1 cellular context compared by ENCODE assay signal in the genomic region with DNA sequence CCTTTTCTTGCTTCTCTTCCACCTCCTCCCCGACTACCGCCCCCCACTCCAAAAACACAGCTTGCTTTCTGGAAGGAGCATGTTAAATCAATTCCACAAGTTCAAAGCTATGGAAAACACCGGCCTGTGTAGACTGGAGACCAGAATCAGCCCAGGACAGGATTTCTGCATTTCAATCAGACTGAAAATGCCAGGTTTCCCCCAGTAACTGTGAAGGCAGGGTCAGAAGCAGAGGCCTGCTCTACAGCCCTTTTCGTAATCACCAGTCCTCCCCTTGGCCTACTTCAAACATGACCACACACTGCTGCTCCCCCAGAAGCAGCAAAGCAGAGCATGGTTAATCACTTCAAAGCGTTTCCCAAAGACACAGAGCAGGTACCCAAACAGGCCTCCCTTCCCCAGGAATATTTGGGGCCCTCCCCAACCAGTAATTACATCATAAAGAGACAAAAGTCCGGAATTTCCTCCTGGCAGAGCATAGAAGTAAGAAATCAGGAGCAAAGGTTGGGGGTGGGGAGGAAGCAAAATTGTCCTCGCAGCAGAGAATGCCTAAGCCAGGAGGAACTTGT.
TF ChIP-seq lines count a peak whose summit lies in the region.

No MANE protein-coding gene starts in this region.

TF ChIP-seq in HepG2, 621 proteins besides CTCF, POLR2A, EP300 and RAD21 (continued from another document and continues in another):
- TF ChIP-seq SNRNP70 (IDR thresholded peaks at IDR 0.05; ENCODE audit: low read depth, low read length) (no peak), EED (CRISPR knock-in tag; IDR thresholded peaks at IDR 0.05) (no peak), POGZ (CRISPR knock-in tag; IDR thresholded peaks at IDR 0.05) (peak; percentile 84), RXRB (CRISPR knock-in tag; IDR thresholded peaks at IDR 0.05; ENCODE audit: borderline replicate concordance) (peak; percentile 93), SOX5 (CRISPR knock-in tag; IDR thresholded peaks at IDR 0.05; ENCODE audit: borderline replicate concordance) (peak; percentile 89), ZNF709 (CRISPR knock-in tag; IDR thresholded peaks at IDR 0.05) (peak; percentile 77; the same call in 1 of the 2 replicates), SPEN (CRISPR knock-in tag; IDR thresholded peaks at IDR 0.05; ENCODE audit: low read depth) (peak; percentile 80), ZNF225 (CRISPR knock-in tag; IDR thresholded peaks at IDR 0.05) (no peak), ZNF672 (CRISPR knock-in tag; IDR thresholded peaks at IDR 0.05) (no peak), ZNF317 (CRISPR knock-in tag; IDR thresholded peaks at IDR 0.05) (0 out of 2 replicates have a peak, but pooled peaks have one; percentile 47), ZBTB8A (CRISPR knock-in tag; IDR thresholded peaks at IDR 0.05; ENCODE audit: borderline replicate concordance, low read depth) (no peak), FLYWCH1 (CRISPR knock-in tag; IDR thresholded peaks at IDR 0.05) (no peak), ZFP82 (CRISPR knock-in tag; IDR thresholded peaks at IDR 0.05; ENCODE audit: borderline replicate concordance) (no peak), TOE1 (CRISPR knock-in tag; IDR thresholded peaks at IDR 0.05) (no peak), HNRNPH1 (optimal IDR thresholded peaks at IDR 0.05; ENCODE audit: low read depth, low read length) (no peak), ZNF124 (CRISPR knock-in tag; IDR thresholded peaks at IDR 0.05) (peak; percentile 89; the same call in 1 of the 2 replicates), MAFK (conservative IDR thresholded peaks at IDR 0.05 in 1 of 2, IDR thresholded peaks at IDR 0.05 in 1 of 2; ENCODE audit: low read length in 2 of 2) (no peak)
- TF ChIP-seq, protein P1, sequence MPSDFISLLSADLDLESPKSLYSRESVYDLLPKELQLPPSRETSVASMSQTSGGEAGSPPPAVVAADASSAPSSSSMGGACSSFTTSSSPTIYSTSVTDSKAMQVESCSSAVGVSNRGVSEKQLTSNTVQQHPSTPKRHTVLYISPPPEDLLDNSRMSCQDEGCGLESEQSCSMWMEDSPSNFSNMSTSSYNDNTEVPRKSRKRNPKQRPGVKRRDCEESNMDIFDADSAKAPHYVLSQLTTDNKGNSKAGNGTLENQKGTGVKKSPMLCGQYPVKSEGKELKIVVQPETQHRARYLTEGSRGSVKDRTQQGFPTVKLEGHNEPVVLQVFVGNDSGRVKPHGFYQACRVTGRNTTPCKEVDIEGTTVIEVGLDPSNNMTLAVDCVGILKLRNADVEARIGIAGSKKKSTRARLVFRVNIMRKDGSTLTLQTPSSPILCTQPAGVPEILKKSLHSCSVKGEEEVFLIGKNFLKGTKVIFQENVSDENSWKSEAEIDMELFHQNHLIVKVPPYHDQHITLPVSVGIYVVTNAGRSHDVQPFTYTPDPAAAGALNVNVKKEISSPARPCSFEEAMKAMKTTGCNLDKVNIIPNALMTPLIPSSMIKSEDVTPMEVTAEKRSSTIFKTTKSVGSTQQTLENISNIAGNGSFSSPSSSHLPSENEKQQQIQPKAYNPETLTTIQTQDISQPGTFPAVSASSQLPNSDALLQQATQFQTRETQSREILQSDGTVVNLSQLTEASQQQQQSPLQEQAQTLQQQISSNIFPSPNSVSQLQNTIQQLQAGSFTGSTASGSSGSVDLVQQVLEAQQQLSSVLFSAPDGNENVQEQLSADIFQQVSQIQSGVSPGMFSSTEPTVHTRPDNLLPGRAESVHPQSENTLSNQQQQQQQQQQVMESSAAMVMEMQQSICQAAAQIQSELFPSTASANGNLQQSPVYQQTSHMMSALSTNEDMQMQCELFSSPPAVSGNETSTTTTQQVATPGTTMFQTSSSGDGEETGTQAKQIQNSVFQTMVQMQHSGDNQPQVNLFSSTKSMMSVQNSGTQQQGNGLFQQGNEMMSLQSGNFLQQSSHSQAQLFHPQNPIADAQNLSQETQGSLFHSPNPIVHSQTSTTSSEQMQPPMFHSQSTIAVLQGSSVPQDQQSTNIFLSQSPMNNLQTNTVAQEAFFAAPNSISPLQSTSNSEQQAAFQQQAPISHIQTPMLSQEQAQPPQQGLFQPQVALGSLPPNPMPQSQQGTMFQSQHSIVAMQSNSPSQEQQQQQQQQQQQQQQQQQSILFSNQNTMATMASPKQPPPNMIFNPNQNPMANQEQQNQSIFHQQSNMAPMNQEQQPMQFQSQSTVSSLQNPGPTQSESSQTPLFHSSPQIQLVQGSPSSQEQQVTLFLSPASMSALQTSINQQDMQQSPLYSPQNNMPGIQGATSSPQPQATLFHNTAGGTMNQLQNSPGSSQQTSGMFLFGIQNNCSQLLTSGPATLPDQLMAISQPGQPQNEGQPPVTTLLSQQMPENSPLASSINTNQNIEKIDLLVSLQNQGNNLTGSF (CRISPR knock-in tag; IDR thresholded peaks at IDR 0.05) = no peak
- TF ChIP-seq, protein P2, sequence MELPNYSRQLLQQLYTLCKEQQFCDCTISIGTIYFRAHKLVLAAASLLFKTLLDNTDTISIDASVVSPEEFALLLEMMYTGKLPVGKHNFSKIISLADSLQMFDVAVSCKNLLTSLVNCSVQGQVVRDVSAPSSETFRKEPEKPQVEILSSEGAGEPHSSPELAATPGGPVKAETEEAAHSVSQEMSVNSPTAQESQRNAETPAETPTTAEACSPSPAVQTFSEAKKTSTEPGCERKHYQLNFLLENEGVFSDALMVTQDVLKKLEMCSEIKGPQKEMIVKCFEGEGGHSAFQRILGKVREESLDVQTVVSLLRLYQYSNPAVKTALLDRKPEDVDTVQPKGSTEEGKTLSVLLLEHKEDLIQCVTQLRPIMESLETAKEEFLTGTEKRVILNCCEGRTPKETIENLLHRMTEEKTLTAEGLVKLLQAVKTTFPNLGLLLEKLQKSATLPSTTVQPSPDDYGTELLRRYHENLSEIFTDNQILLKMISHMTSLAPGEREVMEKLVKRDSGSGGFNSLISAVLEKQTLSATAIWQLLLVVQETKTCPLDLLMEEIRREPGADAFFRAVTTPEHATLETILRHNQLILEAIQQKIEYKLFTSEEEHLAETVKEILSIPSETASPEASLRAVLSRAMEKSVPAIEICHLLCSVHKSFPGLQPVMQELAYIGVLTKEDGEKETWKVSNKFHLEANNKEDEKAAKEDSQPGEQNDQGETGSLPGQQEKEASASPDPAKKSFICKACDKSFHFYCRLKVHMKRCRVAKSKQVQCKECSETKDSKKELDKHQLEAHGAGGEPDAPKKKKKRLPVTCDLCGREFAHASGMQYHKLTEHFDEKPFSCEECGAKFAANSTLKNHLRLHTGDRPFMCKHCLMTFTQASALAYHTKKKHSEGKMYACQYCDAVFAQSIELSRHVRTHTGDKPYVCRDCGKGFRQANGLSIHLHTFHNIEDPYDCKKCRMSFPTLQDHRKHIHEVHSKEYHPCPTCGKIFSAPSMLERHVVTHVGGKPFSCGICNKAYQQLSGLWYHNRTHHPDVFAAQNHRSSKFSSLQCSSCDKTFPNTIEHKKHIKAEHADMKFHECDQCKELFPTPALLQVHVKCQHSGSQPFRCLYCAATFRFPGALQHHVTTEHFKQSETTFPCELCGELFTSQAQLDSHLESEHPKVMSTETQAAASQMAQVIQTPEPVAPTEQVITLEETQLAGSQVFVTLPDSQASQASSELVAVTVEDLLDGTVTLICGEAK (IDR thresholded peaks at IDR 0.05) = no peak
- TF ChIP-seq, protein P2 (CRISPR knock-in tag; IDR thresholded peaks at IDR 0.05) = peak; percentile 29; the same call in 1 of the 2 replicates
- TF ChIP-seq, protein P3, sequence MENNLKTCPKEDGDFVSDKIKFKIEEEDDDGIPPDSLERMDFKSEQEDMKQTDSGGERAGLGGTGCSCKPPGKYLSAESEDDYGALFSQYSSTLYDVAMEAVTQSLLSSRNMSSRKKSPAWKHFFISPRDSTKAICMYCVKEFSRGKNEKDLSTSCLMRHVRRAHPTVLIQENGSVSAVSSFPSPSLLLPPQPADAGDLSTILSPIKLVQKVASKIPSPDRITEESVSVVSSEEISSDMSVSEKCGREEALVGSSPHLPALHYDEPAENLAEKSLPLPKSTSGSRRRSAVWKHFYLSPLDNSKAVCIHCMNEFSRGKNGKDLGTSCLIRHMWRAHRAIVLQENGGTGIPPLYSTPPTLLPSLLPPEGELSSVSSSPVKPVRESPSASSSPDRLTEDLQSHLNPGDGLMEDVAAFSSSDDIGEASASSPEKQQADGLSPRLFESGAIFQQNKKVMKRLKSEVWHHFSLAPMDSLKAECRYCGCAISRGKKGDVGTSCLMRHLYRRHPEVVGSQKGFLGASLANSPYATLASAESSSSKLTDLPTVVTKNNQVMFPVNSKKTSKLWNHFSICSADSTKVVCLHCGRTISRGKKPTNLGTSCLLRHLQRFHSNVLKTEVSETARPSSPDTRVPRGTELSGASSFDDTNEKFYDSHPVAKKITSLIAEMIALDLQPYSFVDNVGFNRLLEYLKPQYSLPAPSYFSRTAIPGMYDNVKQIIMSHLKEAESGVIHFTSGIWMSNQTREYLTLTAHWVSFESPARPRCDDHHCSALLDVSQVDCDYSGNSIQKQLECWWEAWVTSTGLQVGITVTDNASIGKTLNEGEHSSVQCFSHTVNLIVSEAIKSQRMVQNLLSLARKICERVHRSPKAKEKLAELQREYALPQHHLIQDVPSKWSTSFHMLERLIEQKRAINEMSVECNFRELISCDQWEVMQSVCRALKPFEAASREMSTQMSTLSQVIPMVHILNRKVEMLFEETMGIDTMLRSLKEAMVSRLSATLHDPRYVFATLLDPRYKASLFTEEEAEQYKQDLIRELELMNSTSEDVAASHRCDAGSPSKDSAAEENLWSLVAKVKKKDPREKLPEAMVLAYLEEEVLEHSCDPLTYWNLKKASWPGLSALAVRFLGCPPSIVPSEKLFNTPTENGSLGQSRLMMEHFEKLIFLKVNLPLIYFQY (CRISPR knock-in tag; IDR thresholded peaks at IDR 0.05; ENCODE audit: borderline replicate concordance) = peak; percentile 82
- TF ChIP-seq, protein P4, sequence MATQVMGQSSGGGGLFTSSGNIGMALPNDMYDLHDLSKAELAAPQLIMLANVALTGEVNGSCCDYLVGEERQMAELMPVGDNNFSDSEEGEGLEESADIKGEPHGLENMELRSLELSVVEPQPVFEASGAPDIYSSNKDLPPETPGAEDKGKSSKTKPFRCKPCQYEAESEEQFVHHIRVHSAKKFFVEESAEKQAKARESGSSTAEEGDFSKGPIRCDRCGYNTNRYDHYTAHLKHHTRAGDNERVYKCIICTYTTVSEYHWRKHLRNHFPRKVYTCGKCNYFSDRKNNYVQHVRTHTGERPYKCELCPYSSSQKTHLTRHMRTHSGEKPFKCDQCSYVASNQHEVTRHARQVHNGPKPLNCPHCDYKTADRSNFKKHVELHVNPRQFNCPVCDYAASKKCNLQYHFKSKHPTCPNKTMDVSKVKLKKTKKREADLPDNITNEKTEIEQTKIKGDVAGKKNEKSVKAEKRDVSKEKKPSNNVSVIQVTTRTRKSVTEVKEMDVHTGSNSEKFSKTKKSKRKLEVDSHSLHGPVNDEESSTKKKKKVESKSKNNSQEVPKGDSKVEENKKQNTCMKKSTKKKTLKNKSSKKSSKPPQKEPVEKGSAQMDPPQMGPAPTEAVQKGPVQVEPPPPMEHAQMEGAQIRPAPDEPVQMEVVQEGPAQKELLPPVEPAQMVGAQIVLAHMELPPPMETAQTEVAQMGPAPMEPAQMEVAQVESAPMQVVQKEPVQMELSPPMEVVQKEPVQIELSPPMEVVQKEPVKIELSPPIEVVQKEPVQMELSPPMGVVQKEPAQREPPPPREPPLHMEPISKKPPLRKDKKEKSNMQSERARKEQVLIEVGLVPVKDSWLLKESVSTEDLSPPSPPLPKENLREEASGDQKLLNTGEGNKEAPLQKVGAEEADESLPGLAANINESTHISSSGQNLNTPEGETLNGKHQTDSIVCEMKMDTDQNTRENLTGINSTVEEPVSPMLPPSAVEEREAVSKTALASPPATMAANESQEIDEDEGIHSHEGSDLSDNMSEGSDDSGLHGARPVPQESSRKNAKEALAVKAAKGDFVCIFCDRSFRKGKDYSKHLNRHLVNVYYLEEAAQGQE (IDR thresholded peaks at IDR 0.05; ENCODE audit: borderline replicate concordance in 1 of 2, low read depth in 1 of 2, low read length in 2 of 2) = peak in 1 of 2 experiments; percentile 40; a peak in 2 of 4 replicates
- TF ChIP-seq, protein P5, sequence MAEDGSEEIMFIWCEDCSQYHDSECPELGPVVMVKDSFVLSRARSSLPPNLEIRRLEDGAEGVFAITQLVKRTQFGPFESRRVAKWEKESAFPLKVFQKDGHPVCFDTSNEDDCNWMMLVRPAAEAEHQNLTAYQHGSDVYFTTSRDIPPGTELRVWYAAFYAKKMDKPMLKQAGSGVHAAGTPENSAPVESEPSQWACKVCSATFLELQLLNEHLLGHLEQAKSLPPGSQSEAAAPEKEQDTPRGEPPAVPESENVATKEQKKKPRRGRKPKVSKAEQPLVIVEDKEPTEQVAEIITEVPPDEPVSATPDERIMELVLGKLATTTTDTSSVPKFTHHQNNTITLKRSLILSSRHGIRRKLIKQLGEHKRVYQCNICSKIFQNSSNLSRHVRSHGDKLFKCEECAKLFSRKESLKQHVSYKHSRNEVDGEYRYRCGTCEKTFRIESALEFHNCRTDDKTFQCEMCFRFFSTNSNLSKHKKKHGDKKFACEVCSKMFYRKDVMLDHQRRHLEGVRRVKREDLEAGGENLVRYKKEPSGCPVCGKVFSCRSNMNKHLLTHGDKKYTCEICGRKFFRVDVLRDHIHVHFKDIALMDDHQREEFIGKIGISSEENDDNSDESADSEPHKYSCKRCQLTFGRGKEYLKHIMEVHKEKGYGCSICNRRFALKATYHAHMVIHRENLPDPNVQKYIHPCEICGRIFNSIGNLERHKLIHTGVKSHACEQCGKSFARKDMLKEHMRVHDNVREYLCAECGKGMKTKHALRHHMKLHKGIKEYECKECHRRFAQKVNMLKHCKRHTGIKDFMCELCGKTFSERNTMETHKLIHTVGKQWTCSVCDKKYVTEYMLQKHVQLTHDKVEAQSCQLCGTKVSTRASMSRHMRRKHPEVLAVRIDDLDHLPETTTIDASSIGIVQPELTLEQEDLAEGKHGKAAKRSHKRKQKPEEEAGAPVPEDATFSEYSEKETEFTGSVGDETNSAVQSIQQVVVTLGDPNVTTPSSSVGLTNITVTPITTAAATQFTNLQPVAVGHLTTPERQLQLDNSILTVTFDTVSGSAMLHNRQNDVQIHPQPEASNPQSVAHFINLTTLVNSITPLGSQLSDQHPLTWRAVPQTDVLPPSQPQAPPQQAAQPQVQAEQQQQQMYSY (CRISPR knock-in tag; IDR thresholded peaks at IDR 0.05) = no peak
